In genomic region chr4:169493164-169493524, GRCh38 we compare ENCODE assay signal across 14 cellular contexts.
"Had no signal": no experiment of that assay in that cellular context is flagged by ENCODE, and none has a peak within 500 bp of the region (broad histone marks: within the 10 kb centered on the region; RNA-seq: fewer than 3 reads in every experiment).

No MANE protein-coding gene starts in this region.

- DNase-seq: activated effector memory CD4-positive, alpha-beta T cell treated with Interleukin-2 at 50 U/mL for 16 hours; activated naive CD4-positive, alpha-beta T cell treated with anti-CD3 and anti-CD28 coated beads, Interleukin-2, amount 50 U/mL, for 16 hours; activated T-cell treated with anti-CD3 and anti-CD28 coated beads, Interleukin-2, amount 50 U/mL, for 1 hour; cortex of kidney; effector CD8-positive, alpha-beta T cell; pancreas; spleen had no signal

- FAIRE-seq: pancreas had no signal

- H3K27ac Mint-ChIP-seq: stimulated activated naive CD8-positive, alpha-beta T cell treated with anti-CD3 and anti-CD28 coated beads, Interleukin-15, amount 100 ng/mL, for 72 hours had no signal

- H3K27me3 Mint-ChIP-seq: activated CD8-positive, alpha-beta memory T cell treated with anti-CD3 and anti-CD28 coated beads, Interleukin-2, amount 10 ng/mL, durations not matched to agents 7 days and 5 days; stimulated activated naive CD8-positive, alpha-beta T cell treated with anti-CD3 and anti-CD28 coated beads, Interleukin-15, amount 100 ng/mL, for 72 hours had no signal

- H3K4me3 ChIP-seq: adrenal gland, pancreas, spleen, thoracic aorta had no signal

- ATAC-seq: activated CD4-positive, CD25-positive, alpha-beta regulatory T cell treated with anti-CD3 and anti-CD28 coated beads, Interleukin-2, amount 50 U/mL, for 24 hours; sciatic nerve had no signal

- H3K4me1 Mint-ChIP-seq: neural crest cell; stimulated activated naive CD8-positive, alpha-beta T cell treated with anti-CD3 and anti-CD28 coated beads, Interleukin-15, amount 100 ng/mL, for 72 hours had no signal

- H3K27ac ChIP-seq: adrenal gland, pancreas, spleen, thoracic aorta had no signal

- H3K27me3 ChIP-seq: adrenal gland, pancreas, spleen had no signal

- H3K4me3 Mint-ChIP-seq: activated CD8-positive, alpha-beta memory T cell treated with anti-CD3 and anti-CD28 coated beads, Interleukin-2, amount 10 ng/mL, durations not matched to agents 7 days and 5 days; neural crest cell; stimulated activated naive CD8-positive, alpha-beta T cell treated with anti-CD3 and anti-CD28 coated beads, Interleukin-15, amount 100 ng/mL, for 72 hours had no signal

- H3K4me1 ChIP-seq: adrenal gland, pancreas, spleen had no signal

- H3K36me3 ChIP-seq: adrenal gland, pancreas, thoracic aorta had no signal
